8 cellular contexts compared by ENCODE assay signal in the genomic region with DNA sequence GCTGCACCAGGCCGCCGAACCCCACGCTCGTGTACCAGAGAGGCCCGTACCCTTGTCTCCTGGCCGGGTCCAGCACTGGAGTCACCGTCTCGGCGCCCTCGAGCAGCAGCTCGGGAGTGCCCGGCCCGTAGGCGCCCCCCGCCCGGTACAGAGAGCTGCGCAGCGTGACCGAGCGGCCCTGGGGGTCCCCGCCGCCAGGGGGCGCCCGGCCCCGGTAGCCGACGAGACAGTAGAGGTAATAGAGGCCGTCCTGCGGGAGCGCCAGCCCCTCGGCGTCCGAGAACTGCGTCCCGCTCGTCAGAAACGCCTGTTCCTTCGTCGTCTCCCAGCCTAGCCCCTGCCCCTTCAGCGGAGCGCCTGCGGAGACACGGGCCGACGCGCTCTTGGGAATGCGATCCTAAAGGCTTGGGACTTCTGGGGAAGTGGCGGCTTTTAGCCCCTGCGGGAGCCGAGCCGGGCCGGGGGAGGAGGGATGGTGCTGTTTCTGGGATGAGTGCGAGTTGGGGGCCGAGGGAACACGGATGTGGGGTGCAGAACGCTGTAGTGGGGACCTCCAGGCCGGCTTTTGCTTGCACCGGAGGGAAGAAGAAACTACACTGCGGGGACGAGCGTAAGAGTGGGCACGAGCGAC. TPM values are rescaled to one million over a fixed set of nuclear protein-coding genes. Genes with fewer than 3 reads are reported as not detected.
DNase-seq lines count a peak whose midpoint lies in the region; ATAC-seq and TF ChIP-seq lines count a peak whose summit lies in the region.

No MANE protein-coding gene starts in this region.

- no peak overlapping the region for H2BK5ac ChIP-seq in IMR-90 (ENCODE audit: low read depth, low read length, poor library complexity, severe bottlenecking)

- H4K5ac ChIP-seq in IMR-90 (ENCODE audit: low read depth, low read length), result peak overlapping the region; percentile 62

- H2BK20ac ChIP-seq in IMR-90 (ENCODE audit: low read depth, low read length), result no peak overlapping the region

- H4K8ac ChIP-seq in IMR-90 (ENCODE audit: low read depth in 2 of 2, low read length in 2 of 2), result peak overlapping the region; percentile 51 to 93

- H3K4me3 Mint-ChIP-seq in CD8-positive, alpha-beta T cell, result peak overlapping the region; percentile 99
- peak overlapping the region; percentile 100 for H3K4me3 Mint-ChIP-seq in activated T-helper 17 cell treated with anti-CD3 and anti-CD28 coated beads, Interleukin-2, amount 50 U/mL, for 72 hours
- H3K4me3 Mint-ChIP-seq in nephron progenitor cell, result peak overlapping the region; percentile 98
- peak overlapping the region; percentile 98 for H3K4me3 Mint-ChIP-seq in stimulated activated naive CD8-positive, alpha-beta T cell treated with anti-CD3 and anti-CD28 coated beads, Interleukin-15, Interleukin-2, amounts not matched to agents 100 ng/mL and 50 ng/mL, for 24 hours

- CTCF ChIA-PET in CD8-positive, alpha-beta T cell (lab: Charles Lee), result interaction anchor here (0.9 to 36.4 kb wide), 6 partner anchors 8 to 87 kb away, joined by 3 to 1206 read pairs (median 228); a partner anchor contains a TSS
- CTCF ChIA-PET in IMR-90 (lab: Yijun Ruan, JAX), result interaction anchor here (0.6 to 1.4 kb wide), 9 partner anchors 8 to 31 kb away, joined by 3 to 6 read pairs (median 3); no protein-coding TSS in a partner anchor

- no peaks in the 10 kb centered on the region for H3K27me3 ChIP-seq in CD8-positive, alpha-beta T cell (ENCODE audit: insufficient read depth, low read length)
- H3K27me3 ChIP-seq in IMR-90 (ENCODE audit: control insufficient read depth, insufficient read depth, low read length) (peaks cover 12% of the 10 kb centered on the region), Peyer's patch (no peaks in the 10 kb centered on the region)

- 1% methylated on average over 51 of the region's 63 CpGs; no CpG with 5 or more reads in 1 of the 2 experiments for WGBS in IMR-90 (ENCODE audit: extremely low coverage in 2 of 2, insufficient read length in 1 of 2), 2 experiments

- H3K18ac ChIP-seq in IMR-90 (ENCODE audit: low read depth, low read length), result peak overlapping the region; percentile 33; the same call in 1 of the 2 replicates

- H3K14ac ChIP-seq in IMR-90 (replicated peaks; ENCODE audit: low read depth, low read length), result peak overlapping the region; percentile 95

- no peak overlapping the region; the same call in 1 of the 2 replicates for H2AK5ac ChIP-seq in IMR-90 (ENCODE audit: low read depth, low read length)

- H2BK15ac ChIP-seq in IMR-90 (ENCODE audit: low read depth, low read length), result no peak overlapping the region

- H3K4me1 ChIP-seq in CD8-positive, alpha-beta T cell (ENCODE audit: insufficient read depth, low read length), result peaks cover 69% of the 10 kb centered on the region
- H3K4me1 ChIP-seq in IMR-90 (ENCODE audit: control insufficient read depth, insufficient read depth, low read length), result peaks cover 4% of the 10 kb centered on the region; the same call in 1 of the 2 replicates
- H3K4me1 ChIP-seq in Peyer's patch, result peaks cover 0 to 21% (median 12%) of the 10 kb centered on the region in 4 donors

- no TSS peak for BruUV-seq in IMR-90 (replicated peaks; lab: Mats Ljungman, UMichigan)

- H3K4me3 ChIP-seq in CD8-positive, alpha-beta T cell (ENCODE audit: low read depth, low read length), result peak overlapping the region; percentile 92
- peak overlapping the region; percentile 82 for H3K4me3 ChIP-seq in IMR-90 (ENCODE audit: insufficient read depth, low read depth, low read length)
- peak overlapping the region; percentile 68 to 78 (median 70) for H3K4me3 ChIP-seq in Peyer's patch
- peak overlapping the region; percentile 89 for H3K4me3 ChIP-seq in fibroblast of the aortic adventitia (ENCODE audit: low read depth, low read length)

- peak overlapping the region; percentile 96 for H3K27ac Mint-ChIP-seq in CD8-positive, alpha-beta T cell
- H3K27ac Mint-ChIP-seq in activated T-helper 17 cell treated with anti-CD3 and anti-CD28 coated beads, Interleukin-2, amount 50 U/mL, for 72 hours, result peak overlapping the region; percentile 99
- H3K27ac Mint-ChIP-seq in nephron progenitor cell, result peak overlapping the region; percentile 41
- H3K27ac Mint-ChIP-seq in stimulated activated naive CD8-positive, alpha-beta T cell treated with anti-CD3 and anti-CD28 coated beads, Interleukin-15, Interleukin-2, amounts not matched to agents 100 ng/mL and 50 ng/mL, for 24 hours, result peak overlapping the region; percentile 97

- peak overlapping the region; percentile 69 for H2AK9ac ChIP-seq in IMR-90 (replicated peaks; ENCODE audit: low read depth, low read length, poor library complexity)

- H2AFZ ChIP-seq in IMR-90 (replicated peaks; ENCODE audit: low read length, poor library complexity), result peak overlapping the region; percentile 98

- peak; percentile 98 for TF ChIP-seq CTCF in CD8-positive, alpha-beta T cell (IDR thresholded peaks at IDR 0.05)
- TF ChIP-seq CTCF in IMR-90 (conservative IDR thresholded peaks at IDR 0.05; ENCODE audit: low read depth, low read length) (peak; percentile 93), Peyer's patch (IDR thresholded peaks at IDR 0.05) (peak; percentile 93 to 99 (median 96)), fibroblast of the aortic adventitia (IDR thresholded peaks at IDR 0.05; ENCODE audit: insufficient read depth, low read length) (peak; percentile 80), nephron progenitor cell (IDR thresholded peaks at IDR 0.05) (peak; percentile 98)

- POLR2A ChIA-PET in CD8-positive, alpha-beta T cell (lab: Charles Lee), result interaction anchor here (0.8 to 16.5 kb wide), 19 partner anchors 8 to 342 kb away, joined by 3 to 387 read pairs (median 8); a partner anchor contains a TSS
- POLR2A ChIA-PET in IMR-90 (lab: Charles Lee; ENCODE audit: unreplicated experiment), result interaction anchor here (1.0 kb wide), 1 partner anchor 34 kb away, joined by 3 read pairs; a partner anchor contains a TSS

- intact Hi-C loops in CD8-positive, alpha-beta T cell (cut with DNase I, micrococcal nuclease), result loop anchor here (1.0 to 5.0 kb wide), 5 partner anchors 9 to 89 kb away; a partner anchor contains a TSS
- intact Hi-C loops in IMR-90 (cut with micrococcal nuclease), result loop anchor here (2.0 to 5.0 kb wide), 2 partner anchors 18 to 34 kb away; a partner anchor contains a TSS

- H3K27ac ChIP-seq in CD8-positive, alpha-beta T cell (ENCODE audit: low read depth, low read length), result peak overlapping the region; percentile 77
- H3K27ac ChIP-seq in IMR-90 (ENCODE audit: insufficient read depth, low read length), result peak overlapping the region; percentile 58; the same call in 1 of the 2 replicates
- peak overlapping the region; percentile 76 to 93 (median 86) for H3K27ac ChIP-seq in Peyer's patch

- no peaks in the 10 kb centered on the region for H3K36me3 ChIP-seq in CD8-positive, alpha-beta T cell (ENCODE audit: insufficient read depth, low read length)
- H3K36me3 ChIP-seq in IMR-90 (ENCODE audit: control insufficient read depth, insufficient read depth, low read length) (no peaks in the 10 kb centered on the region), Peyer's patch (no peaks in the 10 kb centered on the region)

- H3K9me3 ChIP-seq in CD8-positive, alpha-beta T cell (ENCODE audit: low read length), result no peaks in the 10 kb centered on the region
- H3K9me3 ChIP-seq in IMR-90 (ENCODE audit: control insufficient read depth, insufficient read depth, low read length), result no peaks in the 10 kb centered on the region
- no peaks in the 10 kb centered on the region for H3K9me3 ChIP-seq in Peyer's patch

- peak; percentile 73 for ATAC-seq in CD8-positive, alpha-beta T cell
- ATAC-seq in GM19438 (IDR thresholded peaks at IDR 0.05; ENCODE audit: low read depth, unreplicated experiment) (peak; percentile 48), IMR-90 (ENCODE audit: low read depth) (peak; percentile 99)
- ATAC-seq in activated T-helper 17 cell treated with anti-CD3 and anti-CD28 coated beads, Interleukin-2, amount 50 U/mL, for 72 hours (replicated peaks), result peak; percentile 65

- H4K91ac ChIP-seq in IMR-90 (ENCODE audit: insufficient read depth, low read depth, low read length), result peak overlapping the region; percentile 48; the same call in 1 of the 2 replicates

- H3K79me1 ChIP-seq in IMR-90 (ENCODE audit: low read depth in 1 of 2, low read length in 2 of 2), result no peaks in the 10 kb centered on the region

- H3K36me3 Mint-ChIP-seq in CD8-positive, alpha-beta T cell, result peaks cover 40% of the 10 kb centered on the region
- H3K36me3 Mint-ChIP-seq in activated T-helper 17 cell treated with anti-CD3 and anti-CD28 coated beads, Interleukin-2, amount 50 U/mL, for 72 hours (ENCODE audit: low read depth), result peaks cover 71% of the 10 kb centered on the region
- H3K36me3 Mint-ChIP-seq in nephron progenitor cell (ENCODE audit: low read depth), result no peaks in the 10 kb centered on the region
- peaks cover 38% of the 10 kb centered on the region for H3K36me3 Mint-ChIP-seq in stimulated activated naive CD8-positive, alpha-beta T cell treated with anti-CD3 and anti-CD28 coated beads, Interleukin-15, Interleukin-2, amounts not matched to agents 100 ng/mL and 50 ng/mL, for 24 hours (ENCODE audit: low read depth)

- dilution Hi-C loops in IMR-90 (cut with HindIII; ENCODE audit: low sequenced_read_pairs, unreplicated experiment), result no loop called here

- H3K4me1 Mint-ChIP-seq in CD8-positive, alpha-beta T cell (ENCODE audit: low read depth), result peaks cover 77% of the 10 kb centered on the region
- H3K4me1 Mint-ChIP-seq in activated T-helper 17 cell treated with anti-CD3 and anti-CD28 coated beads, Interleukin-2, amount 50 U/mL, for 72 hours, result peaks cover 27% of the 10 kb centered on the region
- peaks cover 48% of the 10 kb centered on the region for H3K4me1 Mint-ChIP-seq in nephron progenitor cell
- peaks cover 84% of the 10 kb centered on the region for H3K4me1 Mint-ChIP-seq in stimulated activated naive CD8-positive, alpha-beta T cell treated with anti-CD3 and anti-CD28 coated beads, Interleukin-15, Interleukin-2, amounts not matched to agents 100 ng/mL and 50 ng/mL, for 24 hours (ENCODE audit: low read depth)

- no peaks in the 10 kb centered on the region; the same call in 1 of the 2 replicates for H3K9me1 ChIP-seq in IMR-90 (ENCODE audit: insufficient read depth, low read length)

- H3K9me3 Mint-ChIP-seq in CD8-positive, alpha-beta T cell, result no peaks in the 10 kb centered on the region
- peaks cover 4% of the 10 kb centered on the region for H3K9me3 Mint-ChIP-seq in activated T-helper 17 cell treated with anti-CD3 and anti-CD28 coated beads, Interleukin-2, amount 50 U/mL, for 72 hours
- H3K9me3 Mint-ChIP-seq in nephron progenitor cell, result no peaks in the 10 kb centered on the region
- no peaks in the 10 kb centered on the region for H3K9me3 Mint-ChIP-seq in stimulated activated naive CD8-positive, alpha-beta T cell treated with anti-CD3 and anti-CD28 coated beads, Interleukin-15, Interleukin-2, amounts not matched to agents 100 ng/mL and 50 ng/mL, for 24 hours

- peak; percentile 81 to 97 (median 89) for DNase-seq in CD8-positive, alpha-beta T cell
- DNase-seq in IMR-90 (peak; percentile 71), Peyer's patch (peak; percentile 88 to 96 (median 90)), fibroblast of the aortic adventitia (ENCODE audit: low read depth) (peak; percentile 73), nephron progenitor cell (peak; percentile 94)

- no peaks in the 10 kb centered on the region for H3K27me3 Mint-ChIP-seq in CD8-positive, alpha-beta T cell (ENCODE audit: low read depth)
- no peaks in the 10 kb centered on the region for H3K27me3 Mint-ChIP-seq in activated T-helper 17 cell treated with anti-CD3 and anti-CD28 coated beads, Interleukin-2, amount 50 U/mL, for 72 hours
- H3K27me3 Mint-ChIP-seq in nephron progenitor cell (ENCODE audit: low read depth, poor library complexity), result peaks cover 43% of the 10 kb centered on the region
- no peaks in the 10 kb centered on the region for H3K27me3 Mint-ChIP-seq in stimulated activated naive CD8-positive, alpha-beta T cell treated with anti-CD3 and anti-CD28 coated beads, Interleukin-15, Interleukin-2, amounts not matched to agents 100 ng/mL and 50 ng/mL, for 24 hours

- H3K9ac ChIP-seq in IMR-90 (ENCODE audit: low read depth, low read length), result peak overlapping the region; percentile 77

- peak overlapping the region; percentile 52; the same call in 1 of the 2 replicates for H3K56ac ChIP-seq in IMR-90 (ENCODE audit: extremely low read depth, insufficient read depth, low read length)

- H2BK120ac ChIP-seq in IMR-90 (ENCODE audit: low read depth, low read length), result peak overlapping the region; percentile 59; the same call in 1 of the 2 replicates

- TF ChIP-seq RAD21 in IMR-90 (IDR thresholded peaks at IDR 0.05; ENCODE audit: low read length), result peak; percentile 60

- no peaks in the 10 kb centered on the region for H4K20me1 ChIP-seq in IMR-90 (ENCODE audit: insufficient read depth, low read length)

- H3K23ac ChIP-seq in IMR-90 (ENCODE audit: low read depth, low read length), result peak overlapping the region; percentile 86

- H3K4ac ChIP-seq in IMR-90 (ENCODE audit: low read depth, low read length), result peak overlapping the region; percentile 83

- peak overlapping the region; percentile 76 for H3K4me2 ChIP-seq in IMR-90 (ENCODE audit: low read depth, low read length)

- TF ChIP-seq POLR2A in IMR-90 (IDR thresholded peaks at IDR 0.05; ENCODE audit: low read depth, low read length) (no peak), Peyer's patch (IDR thresholded peaks at IDR 0.05) (no peak)

- in situ Hi-C loops in IMR-90 (cut with MboI; ENCODE audit: low sequenced_read_pairs), result no loop called here

RNA-seq across cellular contexts. Expression of a gene that starts 1.3 kb away (rescaled TPM):
- total RNA-seq in CD8-positive, alpha-beta T cell, result 100 to 1,000 TPM; 180 to 204 TPM
- total RNA-seq in IMR-90 (2012; rRNA removed), result not detected in 2 replicates
- polyA plus RNA-seq in IMR-90 (2012; rRNA removed), result not detected in 2 replicates
- 0.16 TPM in 1 of 2 replicates, not detected in the other for polyA plus RNA-seq in IMR-90 (2012; cell fraction: cytosol; rRNA removed)
- not detected in 2 replicates for polyA plus RNA-seq in IMR-90 (2012; cell fraction: nucleus; rRNA removed; ENCODE audit: low replicate concordance)
- 10 to 100 TPM in 1 of 4 donors, not detected in 3; 14.9 TPM for total RNA-seq in Peyer's patch
- 100 to 1,000 TPM; 269 to 395 TPM for total RNA-seq in activated T-helper 17 cell treated with anti-CD3 and anti-CD28 coated beads, Interleukin-2, amount 50 U/mL, for 72 hours
- total RNA-seq in fibroblast of the aortic adventitia (ENCODE audit: low replicate concordance), result not detected in 2 replicates

RNA-seq across cellular contexts. Expression of a gene that starts 5.2 kb away (rescaled TPM):
- 10 to 100 TPM; 13.0 to 14.2 TPM for total RNA-seq in CD8-positive, alpha-beta T cell
- total RNA-seq in IMR-90 (2012; rRNA removed) (not detected in 2 replicates), Peyer's patch (10 to 100 TPM in 1 of 4 donors, 1 to 10 TPM in 1, not detected in 2; 2.5 to 11.6 TPM), fibroblast of the aortic adventitia (ENCODE audit: low replicate concordance) (not detected in 2 replicates)
- polyA plus RNA-seq in IMR-90 (2012; rRNA removed), result not detected in 2 replicates
- polyA plus RNA-seq in IMR-90 (2012; cell fraction: cytosol; rRNA removed), result not detected in 2 replicates
- not detected in 2 replicates for polyA plus RNA-seq in IMR-90 (2012; cell fraction: nucleus; rRNA removed; ENCODE audit: low replicate concordance)
- 10 to 100 TPM in 1 of 2 donors, 1 to 10 TPM in 1; 8.1 to 28.7 TPM for total RNA-seq in activated T-helper 17 cell treated with anti-CD3 and anti-CD28 coated beads, Interleukin-2, amount 50 U/mL, for 72 hours

RNA-seq across cellular contexts. Expression of a gene that starts 5.6 kb away (rescaled TPM):
- 10 to 100 TPM; 30.1 to 32.7 TPM for total RNA-seq in CD8-positive, alpha-beta T cell
- total RNA-seq in IMR-90 (2012; rRNA removed) (not detected in 2 replicates), Peyer's patch (1 to 10 TPM in 1 of 4 donors, under 1 TPM in 1, not detected in 2; 0.67 to 3.4 TPM), fibroblast of the aortic adventitia (ENCODE audit: low replicate concordance) (not detected in 2 replicates)
- polyA plus RNA-seq in IMR-90 (2012; rRNA removed), result not detected in 2 replicates
- not detected in 2 replicates for polyA plus RNA-seq in IMR-90 (2012; cell fraction: cytosol; rRNA removed)
- polyA plus RNA-seq in IMR-90 (2012; cell fraction: nucleus; rRNA removed; ENCODE audit: low replicate concordance), result 0.03 TPM in 1 of 2 replicates, not detected in the other
- 100 to 1,000 TPM in 1 of 2 donors, 10 to 100 TPM in 1; 69.5 to 199 TPM for total RNA-seq in activated T-helper 17 cell treated with anti-CD3 and anti-CD28 coated beads, Interleukin-2, amount 50 U/mL, for 72 hours

RNA-seq across cellular contexts. Expression of a gene that starts 8.8 kb away (rescaled TPM):
- total RNA-seq in CD8-positive, alpha-beta T cell, result 10 to 100 TPM; 17.1 to 17.2 TPM
- not detected in 2 replicates for total RNA-seq in IMR-90 (2012; rRNA removed)
- not detected in 2 replicates for polyA plus RNA-seq in IMR-90 (2012; rRNA removed)
- not detected in 2 replicates for polyA plus RNA-seq in IMR-90 (2012; cell fraction: cytosol; rRNA removed)
- 0.05 TPM in 1 of 2 replicates, not detected in the other for polyA plus RNA-seq in IMR-90 (2012; cell fraction: nucleus; rRNA removed; ENCODE audit: low replicate concordance)
- total RNA-seq in Peyer's patch, result not detected
- total RNA-seq in activated T-helper 17 cell treated with anti-CD3 and anti-CD28 coated beads, Interleukin-2, amount 50 U/mL, for 72 hours, result 100 to 1,000 TPM; 163 to 567 TPM
- total RNA-seq in fibroblast of the aortic adventitia (ENCODE audit: low replicate concordance), result not detected in 2 replicates

RNA-seq across cellular contexts. Expression of a gene that starts 11.9 kb away (rescaled TPM):
- total RNA-seq in CD8-positive, alpha-beta T cell, result 10 to 100 TPM; 17.4 to 18.2 TPM
- total RNA-seq in IMR-90 (2012; rRNA removed), result not detected in 2 replicates
- not detected in 2 replicates for polyA plus RNA-seq in IMR-90 (2012; rRNA removed)
- not detected in 2 replicates for polyA plus RNA-seq in IMR-90 (2012; cell fraction: cytosol; rRNA removed)
- not detected in 2 replicates for polyA plus RNA-seq in IMR-90 (2012; cell fraction: nucleus; rRNA removed; ENCODE audit: low replicate concordance)
- not detected for total RNA-seq in Peyer's patch
- total RNA-seq in activated T-helper 17 cell treated with anti-CD3 and anti-CD28 coated beads, Interleukin-2, amount 50 U/mL, for 72 hours, result 10 to 100 TPM; 25.4 to 28.6 TPM
- total RNA-seq in fibroblast of the aortic adventitia (ENCODE audit: low replicate concordance), result not detected in 2 replicates

Comparison
In these comparisons a context has a peak if more than half of its experiments do, and no peak if none do; other contexts are left out.
1. Peak in every context shown above with its lines: DNase-seq, ATAC-seq, H3K4me3 ChIP-seq and H3K27ac ChIP-seq.
2. ATAC-seq: peak in every context shown above with its lines; median percentile 99 in IMR-90; 73 in CD8-positive, alpha-beta T cell; 65 in activated T-helper 17 cell treated with anti-CD3 and anti-CD28 coated beads, Interleukin-2, amount 50 U/mL, for 72 hours; 48 in GM19438.
3. H3K27ac Mint-ChIP-seq: peak in every context shown above with its lines; median percentile 99 in activated T-helper 17 cell treated with anti-CD3 and anti-CD28 coated beads, Interleukin-2, amount 50 U/mL, for 72 hours; 97 in stimulated activated naive CD8-positive, alpha-beta T cell treated with anti-CD3 and anti-CD28 coated beads, Interleukin-15, Interleukin-2, amounts not matched to agents 100 ng/mL and 50 ng/mL, for 24 hours; 96 in CD8-positive, alpha-beta T cell; 41 in nephron progenitor cell.
4. RNA of a gene that starts 1.3 kb away (total RNA-seq): 269 to 395 TPM in activated T-helper 17 cell treated with anti-CD3 and anti-CD28 coated beads, Interleukin-2, amount 50 U/mL, for 72 hours and 180 to 204 TPM in CD8-positive, alpha-beta T cell; 14.9 TPM in Peyer's patch, not detected in IMR-90 and not detected in fibroblast of the aortic adventitia; every median in the first group is over 10 times any median in the second.
5. RNA of a gene that starts 5.6 kb away (total RNA-seq): 69.5 to 199 TPM in activated T-helper 17 cell treated with anti-CD3 and anti-CD28 coated beads, Interleukin-2, amount 50 U/mL, for 72 hours and 30.1 to 32.7 TPM in CD8-positive, alpha-beta T cell; 0.67 to 3.4 TPM in Peyer's patch, not detected in IMR-90 and not detected in fibroblast of the aortic adventitia; every median in the first group is over 4 times any median in the second.